In the genomic region with DNA sequence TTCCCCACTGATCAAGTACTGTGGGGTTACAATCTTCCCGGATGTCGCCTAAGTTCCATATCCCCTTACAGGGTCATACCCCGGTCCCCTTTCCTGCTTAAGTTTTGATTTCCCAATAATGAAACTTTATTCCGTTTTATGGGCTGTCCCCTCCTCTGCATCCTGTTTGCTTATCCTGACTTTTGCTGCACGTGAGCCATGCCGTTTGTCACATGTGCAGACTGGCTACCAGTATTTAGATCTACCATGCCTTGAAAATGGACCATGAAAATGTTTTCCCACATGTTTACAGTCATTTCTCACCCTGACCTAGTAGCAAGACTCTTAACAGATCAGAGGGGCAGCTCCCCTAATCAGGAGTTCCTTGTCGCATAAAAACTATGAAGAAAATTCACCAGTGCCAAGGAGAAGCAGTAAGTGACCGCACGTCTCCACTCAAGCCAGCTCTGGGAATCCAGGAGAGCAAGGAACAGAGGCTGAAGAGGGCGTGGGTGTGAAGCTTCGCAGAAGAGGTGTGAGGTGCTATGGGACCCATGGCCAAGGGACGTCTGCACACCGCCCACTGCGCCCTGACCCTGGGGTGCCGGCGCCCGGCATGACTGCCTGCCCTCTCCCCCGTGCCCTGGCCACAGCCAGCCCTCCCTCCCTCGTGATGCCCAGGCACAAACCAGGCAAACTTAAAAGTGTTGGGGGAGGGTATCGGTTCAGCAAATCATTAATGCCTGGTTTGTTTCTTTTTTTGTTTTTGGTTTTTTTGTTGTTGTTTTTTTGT, we compare ENCODE assay signal across 17 cellular contexts.
"Had no signal": no experiment of that assay in that cellular context is flagged by ENCODE, and none has a peak within 500 bp of the region (broad histone marks: within the 10 kb centered on the region; RNA-seq: fewer than 3 reads in every experiment).

No MANE protein-coding gene starts in this region.

- H3K27me3 ChIP-seq: gastrocnemius medialis, spleen, tibial nerve, upper lobe of left lung had no signal

- H3K36me3 ChIP-seq: gastrocnemius medialis, neutrophil, prostate gland, spleen, thoracic aorta, tibial nerve, upper lobe of left lung had no signal

- ATAC-seq: gastrocnemius medialis, left lobe of liver, natural killer cell, right cardiac atrium had no signal

- H3K9me3 ChIP-seq: gastrocnemius medialis, neutrophil, prostate gland, spleen, thoracic aorta, tibial nerve, upper lobe of left lung had no signal

- H3K4me1 ChIP-seq: gastrocnemius medialis, parathyroid adenoma, prostate gland had no signal

- H2AFZ ChIP-seq: parathyroid adenoma had no signal

- H3K27ac ChIP-seq: gastrocnemius medialis, neutrophil, parathyroid adenoma, prostate gland, thoracic aorta, upper lobe of left lung had no signal

- DNase-seq: dermis blood vessel endothelial cell; effector memory CD4-positive, alpha-beta T cell; gastrocnemius medialis; kidney; natural killer cell; right cardiac atrium; spleen; stimulated activated naive B cell treated with anti-CD40 and anti-IgM and Interleukin-4, amounts not matched to agents 10 μg/mL and 1 μg/mL and 100 μg/mL, for 72 hours had no signal

- H3K4me3 ChIP-seq: gastrocnemius medialis, lung, prostate gland, skin epidermis, spleen, thoracic aorta, tibial nerve, upper lobe of left lung had no signal

- H3K79me2 ChIP-seq: parathyroid adenoma had no signal

- H3K9ac ChIP-seq: parathyroid adenoma had no signal
